Comparison of ENCODE assay signal across 12 cellular contexts in genomic region chr17:77571141-77571540, GRCh38.
DNase-seq lines count a peak whose midpoint lies in the region; ATAC-seq and TF ChIP-seq lines count a peak whose summit lies in the region.
"Had no signal": no experiment of that assay in that cellular context is flagged by ENCODE, and none has a peak within 500 bp of the region (broad histone marks: within the 10 kb centered on the region; RNA-seq: fewer than 3 reads in every experiment).

No MANE protein-coding gene starts in this region.

- peak in 1 of 2 donors; percentile 12 for ATAC-seq in stimulated activated naive B cell treated with anti-CD40 and anti-IgM and Interleukin-4, amounts not matched to agents 10 μg/mL and 1 μg/mL and 100 μg/mL, for 72 hours (replicated peaks)
- ATAC-seq in left lung: no peak
- ATAC-seq: stimulated activated effector memory CD8-positive, alpha-beta T cell treated with anti-CD3 and anti-CD28 coated beads, Interleukin-12 subunit alpha, Interleukin-12 subunit beta, amount 100 ng/mL, for 72 hours had no signal

- peak overlapping the region; percentile 28 to 37 for H3K4me3 Mint-ChIP-seq in stimulated activated naive B cell treated with anti-CD40 and anti-IgM and Interleukin-4, amounts not matched to agents 10 μg/mL and 1 μg/mL and 100 μg/mL, for 72 hours

- DNase-seq in NCI-H2227 (lab: John Stamatoyannopoulos, UW; ENCODE audit: unreplicated experiment) (peak; percentile 58), NCI-H2227 treated with DMSO at 0.1 percent for 48 hours (lab: John Stamatoyannopoulos, UW) (no peak), iPS-NIHi11 (ENCODE audit: low spot score) (peak; percentile 54), foreskin melanocyte (no peak), left lung (no peak), HuH-7 (ENCODE audit: low spot score) (no peak)
- DNase-seq in stimulated activated naive B cell treated with anti-CD40 and anti-IgM and Interleukin-4, amounts not matched to agents 10 μg/mL and 1 μg/mL and 100 μg/mL, for 72 hours: no peak
- DNase-seq: 8988T had no signal

- no peak for TF ChIP-seq CTCF in left lung (IDR thresholded peaks at IDR 0.05)

- peaks cover 0 to 15% of the 10 kb centered on the region in 2 donors for H3K4me1 ChIP-seq in left lung

- H3K27me3 Mint-ChIP-seq in stimulated activated naive B cell treated with anti-CD40 and anti-IgM and Interleukin-4, amounts not matched to agents 10 μg/mL and 1 μg/mL and 100 μg/mL, for 72 hours: peaks cover 32 to 61% of the 10 kb centered on the region in 2 donors

- no peaks in the 10 kb centered on the region for H3K9me3 Mint-ChIP-seq in stimulated activated naive B cell treated with anti-CD40 and anti-IgM and Interleukin-4, amounts not matched to agents 10 μg/mL and 1 μg/mL and 100 μg/mL, for 72 hours
- H3K9me3 Mint-ChIP-seq: stimulated activated effector memory CD8-positive, alpha-beta T cell treated with anti-CD3 and anti-CD28 coated beads, Interleukin-12 subunit alpha, Interleukin-12 subunit beta, amount 100 ng/mL, for 72 hours had no signal

- intact Hi-C loops in left lung (cut with DNase I): no loop called here

- H3K4me1 Mint-ChIP-seq in stimulated activated naive B cell treated with anti-CD40 and anti-IgM and Interleukin-4, amounts not matched to agents 10 μg/mL and 1 μg/mL and 100 μg/mL, for 72 hours: peaks cover 10 to 32% of the 10 kb centered on the region in 2 donors

- H3K9me3 ChIP-seq in left lung: no peaks in the 10 kb centered on the region
- H3K9me3 ChIP-seq: ascending aorta, SK-N-SH had no signal

- H3K27ac Mint-ChIP-seq in stimulated activated naive B cell treated with anti-CD40 and anti-IgM and Interleukin-4, amounts not matched to agents 10 μg/mL and 1 μg/mL and 100 μg/mL, for 72 hours: no peak overlapping the region
- H3K27ac Mint-ChIP-seq: stimulated activated effector memory CD8-positive, alpha-beta T cell treated with anti-CD3 and anti-CD28 coated beads, Interleukin-12 subunit alpha, Interleukin-12 subunit beta, amount 100 ng/mL, for 72 hours had no signal

- H3K27ac ChIP-seq in angular gyrus (ENCODE audit: low read depth, low read length) (peak overlapping the region; percentile 83), left lung (no peak overlapping the region)

- peaks cover 31 to 48% of the 10 kb centered on the region in 2 donors for H3K27me3 ChIP-seq in left lung
- H3K27me3 ChIP-seq: ascending aorta had no signal

- no peaks in the 10 kb centered on the region for H3K36me3 Mint-ChIP-seq in stimulated activated naive B cell treated with anti-CD40 and anti-IgM and Interleukin-4, amounts not matched to agents 10 μg/mL and 1 μg/mL and 100 μg/mL, for 72 hours
- H3K36me3 Mint-ChIP-seq: stimulated activated effector memory CD8-positive, alpha-beta T cell treated with anti-CD3 and anti-CD28 coated beads, Interleukin-12 subunit alpha, Interleukin-12 subunit beta, amount 100 ng/mL, for 72 hours had no signal

- no peak overlapping the region for H3K4me3 ChIP-seq in left lung

- no peaks in the 10 kb centered on the region for H3K36me3 ChIP-seq in left lung
- H3K36me3 ChIP-seq: ascending aorta had no signal

Comparison
In these comparisons a context has a peak if more than half of its experiments do, and no peak if none do; other contexts are left out.
1. DNase-seq: peak in NCI-H2227 (single experiment) and iPS-NIHi11 (single experiment); none in NCI-H2227 treated with DMSO at 0.1 percent for 48 hours (single experiment), stimulated activated naive B cell treated with anti-CD40 and anti-IgM and Interleukin-4, amounts not matched to agents 10 μg/mL and 1 μg/mL and 100 μg/mL, for 72 hours (single experiment), foreskin melanocyte (single experiment), left lung (0 of 2) and HuH-7 (single experiment).